ENCODE assay signal across 16 cellular contexts in the genomic region with DNA sequence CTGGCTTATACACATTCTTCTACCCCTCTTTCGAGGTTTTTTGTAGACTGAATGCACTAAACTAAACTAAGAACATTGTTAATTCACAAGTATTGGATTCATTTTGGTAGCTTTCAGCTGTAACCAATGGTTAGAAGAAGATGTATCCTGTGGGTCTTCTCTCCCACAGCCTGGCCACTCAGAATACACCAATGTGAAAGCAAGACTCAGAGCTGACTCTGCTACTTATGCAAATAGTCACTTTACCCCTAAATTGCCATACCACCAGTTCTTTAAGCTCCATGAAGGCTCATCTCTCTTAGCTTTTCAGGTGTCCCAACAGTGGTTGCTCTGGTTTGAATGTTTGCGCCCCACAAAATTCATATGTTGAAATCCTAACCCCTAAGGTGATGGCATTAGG.
A peak's percentile ranks its signal among the peaks of the same experiment; 100 is the strongest.
DNase-seq lines count a peak whose midpoint lies in the region; ATAC-seq and TF ChIP-seq lines count a peak whose summit lies in the region.
"Had no signal": no experiment of that assay in that cellular context is flagged by ENCODE, and none has a peak within 500 bp of the region (broad histone marks: within the 10 kb centered on the region; RNA-seq: fewer than 3 reads in every experiment).

No MANE protein-coding gene starts in this region.

- CTCF ChIA-PET in PC-9 (lab: Charles Lee), result no interaction called here
- CTCF ChIA-PET in CD8-positive, alpha-beta memory T cell (lab: Charles Lee), result no interaction called here

- no peaks in the 10 kb centered on the region for H3K9me2 ChIP-seq in PC-9 (ENCODE audit: insufficient read depth)

- no peaks in the 10 kb centered on the region for H3K27me3 Mint-ChIP-seq in CD8-positive, alpha-beta memory T cell

- no peak overlapping the region for H3K4me3 ChIP-seq in PC-9
- H3K4me3 ChIP-seq in CD8-positive, alpha-beta memory T cell (ENCODE audit: low read length), result no peak overlapping the region
- H3K4me3 ChIP-seq: BLaER1 treated with 17β-estradiol and CSF1 and Interleukin-3, amounts not matched to agents 10 nM and 100 nM; K562 had no signal

- H3K4me1 ChIP-seq in PC-9 (replicated peaks; ENCODE audit: insufficient read depth), result peaks cover 9% of the 10 kb centered on the region
- no peaks in the 10 kb centered on the region for H3K4me1 ChIP-seq in CD8-positive, alpha-beta memory T cell (ENCODE audit: insufficient read depth, low read length)

- H3K4me1 Mint-ChIP-seq in CD8-positive, alpha-beta memory T cell, result peaks cover 0 to 4% (median 0%) of the 10 kb centered on the region in 3 donors
- H3K4me1 Mint-ChIP-seq: B cell had no signal

- peaks cover 0 to 1% (median 0%) of the 10 kb centered on the region in 3 donors for H3K36me3 Mint-ChIP-seq in CD8-positive, alpha-beta memory T cell
- H3K36me3 Mint-ChIP-seq: CD8-positive, alpha-beta T cell had no signal

- no peak for DNase-seq in PC-9
- no peak for DNase-seq in COLO668 (lab: John Stamatoyannopoulos, UW; ENCODE audit: unreplicated experiment)
- no peak for DNase-seq in CD8-positive, alpha-beta memory T cell
- DNase-seq in stimulated activated naive CD4-positive, alpha-beta T cell (lab: John Stamatoyannopoulos, UW), result no peak
- DNase-seq: 8988T; Caco-2; CD8-positive, alpha-beta T cell; H9 had no signal

- no peaks in the 10 kb centered on the region for H3K27me3 ChIP-seq in PC-9 (ENCODE audit: insufficient read depth, low read depth)
- no peaks in the 10 kb centered on the region for H3K27me3 ChIP-seq in CD8-positive, alpha-beta memory T cell (ENCODE audit: insufficient read depth, low read length, poor library complexity, severe bottlenecking)
- H3K27me3 ChIP-seq: BLaER1 treated with 17β-estradiol and CSF1 and Interleukin-3, amounts not matched to agents 10 nM and 100 nM had no signal

- TF ChIP-seq CTCF in PC-9 (conservative IDR thresholded peaks at IDR 0.05), result no peak

- peaks cover 0 to 1% (median 0%) of the 10 kb centered on the region in 5 donors for H3K9me3 Mint-ChIP-seq in CD8-positive, alpha-beta memory T cell
- H3K9me3 Mint-ChIP-seq: CD8-positive, alpha-beta T cell had no signal

- peak overlapping the region; percentile 56; the same call in 1 of the 2 replicates for H2AFZ ChIP-seq in PC-9

- ATAC-seq in GM18517 (IDR thresholded peaks at IDR 0.05; ENCODE audit: unreplicated experiment) (peak; percentile 65), GM19468 (IDR thresholded peaks at IDR 0.05; ENCODE audit: extremely low read depth, unreplicated experiment) (peak; percentile 13), HG02938 (IDR thresholded peaks at IDR 0.05; ENCODE audit: unreplicated experiment) (peak; percentile 58), HG03097 (IDR thresholded peaks at IDR 0.05; ENCODE audit: low FRiP score, unreplicated experiment) (no peak)
- ATAC-seq: CD8-positive, alpha-beta T cell; K562 had no signal

- no peaks in the 10 kb centered on the region; the same call in 1 of the 2 replicates for H3F3A ChIP-seq in PC-9 (ENCODE audit: insufficient read depth, low read depth)

- no TSS peak for BruUV-seq in PC-9 (replicated peaks; lab: Mats Ljungman, UMichigan)

- no peaks in the 10 kb centered on the region for H3K36me3 ChIP-seq in PC-9 (ENCODE audit: low read depth)
- no peaks in the 10 kb centered on the region for H3K36me3 ChIP-seq in CD8-positive, alpha-beta memory T cell (ENCODE audit: insufficient read depth, low read length)
- H3K36me3 ChIP-seq: BLaER1 treated with 17β-estradiol and CSF1 and Interleukin-3, amounts not matched to agents 10 nM and 100 nM had no signal

- H3K79me2 ChIP-seq in PC-9 (ENCODE audit: low read depth), result no peaks in the 10 kb centered on the region

- no peaks in the 10 kb centered on the region; the same call in 1 of the 2 replicates for H3K9me3 ChIP-seq in PC-9 (ENCODE audit: insufficient read depth, low read depth)
- H3K9me3 ChIP-seq in CD8-positive, alpha-beta memory T cell (ENCODE audit: low read length), result no peaks in the 10 kb centered on the region

- intact Hi-C loops in PC-9 (cut with micrococcal nuclease; ENCODE audit: unreplicated experiment), result no loop called here

- POLR2A ChIA-PET in PC-9 (lab: Charles Lee; ENCODE audit: unreplicated experiment), result no interaction called here
- POLR2A ChIA-PET in CD8-positive, alpha-beta memory T cell (lab: Charles Lee), result no interaction called here

- H3K27ac Mint-ChIP-seq in CD8-positive, alpha-beta memory T cell, result no peak overlapping the region
- H3K27ac Mint-ChIP-seq: B cell; CD8-positive, alpha-beta T cell had no signal

- H3K4me2 ChIP-seq in PC-9, result no peak overlapping the region
- H3K4me2 ChIP-seq: BLaER1 treated with 17β-estradiol and CSF1 and Interleukin-3, amounts not matched to agents 10 nM and 100 nM had no signal

- H4K20me1 ChIP-seq in PC-9 (ENCODE audit: insufficient read depth), result no peaks in the 10 kb centered on the region
- H4K20me1 ChIP-seq: BLaER1 treated with 17β-estradiol and CSF1 and Interleukin-3, amounts not matched to agents 10 nM and 100 nM had no signal

- no peak overlapping the region for H3K4me3 Mint-ChIP-seq in CD8-positive, alpha-beta memory T cell
- H3K4me3 Mint-ChIP-seq: B cell; CD8-positive, alpha-beta T cell; H9 had no signal

- no peak overlapping the region for H3K27ac ChIP-seq in PC-9
- H3K27ac ChIP-seq in CD8-positive, alpha-beta memory T cell (ENCODE audit: low read depth, low read length), result no peak overlapping the region
- H3K27ac ChIP-seq: BLaER1 treated with 17β-estradiol and CSF1 and Interleukin-3, amounts not matched to agents 10 nM and 100 nM; HL-60 had no signal
